In genomic region chr3:73622135-73622534, GRCh38 we compare ENCODE assay signal across 8 cellular contexts. TPM values are rescaled to one million over a fixed set of nuclear protein-coding genes. Genes with fewer than 3 reads are reported as not detected.
DNase-seq lines count a peak whose midpoint lies in the region; ATAC-seq and TF ChIP-seq lines count a peak whose summit lies in the region.

No MANE protein-coding gene starts in this region.

- no peak for ATAC-seq in GM21529 (IDR thresholded peaks at IDR 0.05; ENCODE audit: unreplicated experiment)

- peak overlapping the region; percentile 42 for H3K27ac ChIP-seq in temporal lobe (ENCODE audit: low read depth, low read length)

- no peak for TF ChIP-seq CTCF in astrocyte of the cerebellum (IDR thresholded peaks at IDR 0.05; ENCODE audit: low read depth, low read length, missing control alignments)

- DNase-seq in NCI-H1105 (lab: John Stamatoyannopoulos, UW), result peak; percentile 72
- no peak for DNase-seq in astrocyte of the cerebellum (ENCODE audit: low read depth)
- peak; percentile 12 for DNase-seq in kidney tubule cell (ENCODE audit: low spot score)
- no peak for DNase-seq in GM19240 (ENCODE audit: insufficient read length, low spot score)
- DNase-seq in activated CD4-positive, CD25-positive, alpha-beta regulatory T cell treated with anti-CD3 and anti-CD28 coated beads, Interleukin-2, amount 50 U/mL, for 72 hours, result no peak
- no peak for DNase-seq in activated CD8-positive, alpha-beta memory T cell treated with anti-CD3 and anti-CD28 coated beads, Interleukin-2, amount 50 U/mL, for 4 hours

- in situ Hi-C loops in astrocyte of the cerebellum (cut with HindIII; ENCODE audit: low sequenced_read_pairs), result loop anchor here (25.0 kb wide), 1 partner anchor 110 kb away; no protein-coding TSS in a partner anchor

- H3K4me3 ChIP-seq in astrocyte of the cerebellum (ENCODE audit: low read depth, low read length), result peak overlapping the region; percentile 81

RNA-seq across cellular contexts. Expression of gene PDZRN3, which starts 2.6 kb away (rescaled TPM):
- total RNA-seq in temporal lobe, result 28.0 TPM

Comparison
In these comparisons a context has a peak if more than half of its experiments do, and no peak if none do; other contexts are left out.
1. DNase-seq: peak in NCI-H1105 (single experiment) and kidney tubule cell (single experiment); none in astrocyte of the cerebellum (single experiment), GM19240 (single experiment), activated CD4-positive, CD25-positive, alpha-beta regulatory T cell treated with anti-CD3 and anti-CD28 coated beads, Interleukin-2, amount 50 U/mL, for 72 hours (single experiment) and activated CD8-positive, alpha-beta memory T cell treated with anti-CD3 and anti-CD28 coated beads, Interleukin-2, amount 50 U/mL, for 4 hours (single experiment).